Comparison of ENCODE assay signal across 21 cellular contexts in the genomic region with DNA sequence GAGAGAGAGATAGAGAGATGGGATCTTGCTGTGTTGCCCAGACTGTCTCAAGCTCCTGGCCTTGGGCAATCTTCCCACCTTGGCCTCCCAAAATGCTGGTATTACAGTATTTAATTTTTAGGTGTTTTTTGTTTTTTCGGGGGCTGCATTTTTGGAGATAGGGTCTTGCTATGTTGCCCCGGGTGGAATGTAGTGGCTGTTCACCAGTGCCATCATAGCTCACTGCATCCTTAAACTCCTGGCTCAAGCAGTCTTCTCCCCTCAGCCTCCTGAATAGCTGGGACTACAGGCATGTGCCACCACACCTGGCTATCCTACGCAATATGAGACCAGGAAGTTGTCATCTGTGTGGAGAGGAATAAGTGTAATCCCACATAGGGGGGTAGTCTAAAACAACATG.
"Had no signal": no experiment of that assay in that cellular context is flagged by ENCODE, and none has a peak within 500 bp of the region (broad histone marks: within the 10 kb centered on the region; RNA-seq: fewer than 3 reads in every experiment).

No MANE protein-coding gene starts in this region.

- FAIRE-seq: bronchial epithelial cell had no signal

- H3K27me3 Mint-ChIP-seq: activated naive CD4-positive, alpha-beta T cell treated with anti-CD3 and anti-CD28 coated beads, Interleukin-2, amount 50 U/mL, for 24 hours; activated naive CD8-positive, alpha-beta T cell treated with anti-CD3 and anti-CD28 coated beads, Interleukin-2, amount 50 U/mL, for 24 hours; central memory CD8-positive, alpha-beta T cell; T-cell had no signal

- H3K9me3 ChIP-seq: ascending aorta, body of pancreas had no signal

- H3K36me3 ChIP-seq: ascending aorta had no signal

- H3K4me1 ChIP-seq: ascending aorta had no signal

- H3K4me1 Mint-ChIP-seq: central memory CD8-positive, alpha-beta T cell had no signal

- H3K4me3 ChIP-seq: ascending aorta, body of pancreas, SK-N-MC had no signal

- H3K36me3 Mint-ChIP-seq: activated naive CD4-positive, alpha-beta T cell treated with anti-CD3 and anti-CD28 coated beads, Interleukin-2, amount 50 U/mL, for 24 hours had no signal

- H3K4me3 Mint-ChIP-seq: activated CD8-positive, alpha-beta T cell treated with anti-CD3 and anti-CD28 coated beads, Interleukin-2, amount 10 ng/mL, durations not matched to agents 7 days and 5 days; activated naive CD4-positive, alpha-beta T cell treated with anti-CD3 and anti-CD28 coated beads, Interleukin-2, amount 50 U/mL, for 24 hours; activated naive CD8-positive, alpha-beta T cell treated with anti-CD3 and anti-CD28 coated beads, Interleukin-2, amount 50 U/mL, for 24 hours; central memory CD8-positive, alpha-beta T cell; T-cell had no signal

- ATAC-seq: activated CD8-positive, alpha-beta T cell treated with anti-CD3 and anti-CD28 coated beads, Interleukin-2, amount 10 ng/mL, durations not matched to agents 7 days and 5 days; activated naive CD8-positive, alpha-beta T cell treated with anti-CD3 and anti-CD28 coated beads, Interleukin-2, amount 50 U/mL, for 24 hours; body of pancreas; T-cell had no signal

- H3K27ac ChIP-seq: ascending aorta, body of pancreas, SK-N-MC, VCaP had no signal

- H3K27ac Mint-ChIP-seq: activated CD8-positive, alpha-beta T cell treated with anti-CD3 and anti-CD28 coated beads, Interleukin-2, amount 10 ng/mL, durations not matched to agents 7 days and 5 days; activated naive CD4-positive, alpha-beta T cell treated with anti-CD3 and anti-CD28 coated beads, Interleukin-2, amount 50 U/mL, for 24 hours; activated naive CD8-positive, alpha-beta T cell treated with anti-CD3 and anti-CD28 coated beads, Interleukin-2, amount 50 U/mL, for 24 hours; T-cell had no signal

- DNase-seq: activated CD4-positive, alpha-beta T cell treated with anti-CD3 and anti-CD28 coated beads for 4 hours; activated CD8-positive, alpha-beta T cell treated with anti-CD3 and anti-CD28 coated beads, Interleukin-2, amount 10 ng/mL, durations not matched to agents 7 days and 5 days; activated naive CD8-positive, alpha-beta T cell treated with anti-CD3 and anti-CD28 coated beads, Interleukin-2, amount 50 U/mL, for 24 hours; amniotic stem cell; body of pancreas; Kasumi-1; NCI-H1092; NCI-H1417; NCI-H1930; NCI-H2107; NCI-H345; NCI-H510A; NCI-H526 treated with DMSO at 0.1 percent for 48 hours; NCI-H82; T-cell had no signal

- H3K9me3 Mint-ChIP-seq: activated naive CD4-positive, alpha-beta T cell treated with anti-CD3 and anti-CD28 coated beads, Interleukin-2, amount 50 U/mL, for 24 hours; activated naive CD8-positive, alpha-beta T cell treated with anti-CD3 and anti-CD28 coated beads, Interleukin-2, amount 50 U/mL, for 24 hours; central memory CD8-positive, alpha-beta T cell; T-cell had no signal

- H3K27me3 ChIP-seq: ascending aorta, body of pancreas had no signal
